In genomic region chr10:68559251-68559650, GRCh38 we compare ENCODE assay signal across 3 cellular contexts.
TF ChIP-seq lines count a peak whose summit lies in the region.

No MANE protein-coding gene starts in this region.

TF ChIP-seq in SK-N-SH, 30 proteins besides CTCF, POLR2A, EP300 and RAD21:
- TF ChIP-seq NFIC (IDR thresholded peaks at IDR 0.05; ENCODE audit: borderline replicate concordance) = no peak
- no peak for TF ChIP-seq REST (IDR thresholded peaks at IDR 0.05; ENCODE audit: low read depth, low read length)
- no peak for TF ChIP-seq GABPA (IDR thresholded peaks at IDR 0.05; ENCODE audit: low read depth)
- TF ChIP-seq RCOR1 (IDR thresholded peaks at IDR 0.05; ENCODE audit: low read length) = no peak
- TF ChIP-seq MXI1 (IDR thresholded peaks at IDR 0.05; ENCODE audit: low read depth, low read length) = no peak
- TF ChIP-seq NRF1 (IDR thresholded peaks at IDR 0.05; ENCODE audit: low read depth, low read length) = no peak
- no peak for TF ChIP-seq FOXJ3 (CRISPR knock-in tag; IDR thresholded peaks at IDR 0.05)
- TF ChIP-seq IRF3 (IDR thresholded peaks at IDR 0.05; ENCODE audit: low read depth, low read length) = no peak
- TF ChIP-seq MEF2A (IDR thresholded peaks at IDR 0.05; ENCODE audit: borderline replicate concordance, low read depth) = no peak
- TF ChIP-seq USF1 (IDR thresholded peaks at IDR 0.05; ENCODE audit: borderline replicate concordance, low read depth) = no peak
- TF ChIP-seq CHD2 (IDR thresholded peaks at IDR 0.05; ENCODE audit: low read length, partially characterized antibody) = no peak
- TF ChIP-seq JUND (IDR thresholded peaks at IDR 0.05) = no peak
- TF ChIP-seq RFX5 (IDR thresholded peaks at IDR 0.05; ENCODE audit: low read length) = no peak
- TF ChIP-seq SMC3 (IDR thresholded peaks at IDR 0.05; ENCODE audit: low read depth, low read length) = no peak
- no peak for TF ChIP-seq ELF1 (IDR thresholded peaks at IDR 0.05)
- no peak for TF ChIP-seq TCF12 (IDR thresholded peaks at IDR 0.05)
- TF ChIP-seq MAX (IDR thresholded peaks at IDR 0.05; ENCODE audit: low read depth) = no peak
- no peak for TF ChIP-seq SIN3A (IDR thresholded peaks at IDR 0.05; ENCODE audit: borderline replicate concordance, low read depth, low read length)

TF ChIP-seq in SK-N-SH treated with all-trans-retinoic acid at 6 μM for 48 hours, 23 proteins besides CTCF, POLR2A, EP300 and RAD21:
- TF ChIP-seq ZNF565 (CRISPR knock-in tag; conservative IDR thresholded peaks at IDR 0.05; ENCODE audit: low read depth) = no peak
- no peak for TF ChIP-seq PPARA (CRISPR knock-in tag; IDR thresholded peaks at IDR 0.05; ENCODE audit: borderline replicate concordance)
- no peak for TF ChIP-seq SNAI2 (CRISPR knock-in tag; IDR thresholded peaks at IDR 0.05)
- no peak for TF ChIP-seq ZFP3 (CRISPR knock-in tag; IDR thresholded peaks at IDR 0.05)
- TF ChIP-seq ZC3H10 (CRISPR knock-in tag; IDR thresholded peaks at IDR 0.05) = no peak
- TF ChIP-seq ARNTL (CRISPR knock-in tag; IDR thresholded peaks at IDR 0.05; ENCODE audit: borderline replicate concordance, low read depth) = no peak
- no peak for TF ChIP-seq TSHZ2 (CRISPR knock-in tag; IDR thresholded peaks at IDR 0.05)
- TF ChIP-seq ISL1 (CRISPR knock-in tag; IDR thresholded peaks at IDR 0.05) = no peak
- no peak for TF ChIP-seq CSDC2 (CRISPR knock-in tag; IDR thresholded peaks at IDR 0.05)
- no peak for TF ChIP-seq ZFP30 (CRISPR knock-in tag; IDR thresholded peaks at IDR 0.05)
- no peak for TF ChIP-seq OSR1 (CRISPR knock-in tag; IDR thresholded peaks at IDR 0.05)
- no peak for TF ChIP-seq ZNF70 (CRISPR knock-in tag; IDR thresholded peaks at IDR 0.05)
- no peak for TF ChIP-seq RARB (CRISPR knock-in tag; IDR thresholded peaks at IDR 0.05)
- TF ChIP-seq GLIS3 (CRISPR knock-in tag; IDR thresholded peaks at IDR 0.05) = no peak
- no peak for TF ChIP-seq PATZ1 (CRISPR knock-in tag; IDR thresholded peaks at IDR 0.05; ENCODE audit: borderline replicate concordance)
TF ChIP-seq in SK-N-SH treated with all-trans-retinoic acid at 6 μM for 48 hours: peak in this region for 0.

TF ChIP-seq in IMR-90, 13 proteins besides CTCF, POLR2A, EP300 and RAD21:
- TF ChIP-seq SMC3 (IDR thresholded peaks at IDR 0.05; ENCODE audit: low read depth, low read length) = no peak
- no peak for TF ChIP-seq CEBPB (IDR thresholded peaks at IDR 0.05; ENCODE audit: low read depth, low read length)
- no peak for TF ChIP-seq MAZ (IDR thresholded peaks at IDR 0.05; ENCODE audit: borderline replicate concordance, low read depth, low read length)
- TF ChIP-seq RCOR1 (IDR thresholded peaks at IDR 0.05; ENCODE audit: insufficient replicate concordance, low read length) = no peak
- TF ChIP-seq MAFK (IDR thresholded peaks at IDR 0.05; ENCODE audit: low read depth, low read length) = no peak
- TF ChIP-seq RFX5 (IDR thresholded peaks at IDR 0.05; ENCODE audit: low read depth, low read length) = no peak
- TF ChIP-seq BHLHE40 (IDR thresholded peaks at IDR 0.05; ENCODE audit: low read depth, low read length) = no peak
- TF ChIP-seq USF2 (IDR thresholded peaks at IDR 0.05; ENCODE audit: low read depth, low read length) = no peak
- TF ChIP-seq CHD1 (IDR thresholded peaks at IDR 0.05; ENCODE audit: low read depth, low read length) = no peak
- no peak for TF ChIP-seq ELK1 (IDR thresholded peaks at IDR 0.05; ENCODE audit: borderline replicate concordance, low read depth, low read length)
- TF ChIP-seq FOS (IDR thresholded peaks at IDR 0.05; ENCODE audit: low read depth, low read length) = no peak
- no peak for TF ChIP-seq NFE2L2 (IDR thresholded peaks at IDR 0.05; ENCODE audit: low read depth, low read length)
